Comparison of ENCODE assay signal across 22 cellular contexts in genomic region chr9:38394419-38394818, GRCh38. TPM values are rescaled to one million over a fixed set of nuclear protein-coding genes. Genes with fewer than 3 reads are reported as not detected.
A peak's percentile ranks its signal among the peaks of the same experiment; 100 is the strongest.
DNase-seq lines count a peak whose midpoint lies in the region; ATAC-seq and TF ChIP-seq lines count a peak whose summit lies in the region.
"Had no signal": no experiment of that assay in that cellular context is flagged by ENCODE, and none has a peak within 500 bp of the region (broad histone marks: within the 10 kb centered on the region; RNA-seq: fewer than 3 reads in every experiment).

No MANE protein-coding gene starts in this region.

- H3K4me3 Mint-ChIP-seq in activated naive CD4-positive, alpha-beta T cell treated with anti-CD3 and anti-CD28 coated beads, Interleukin-2, amount 50 U/mL, for 24 hours: peak overlapping the region; percentile 89
- no peak overlapping the region for H3K4me3 Mint-ChIP-seq in activated naive CD4-positive, alpha-beta T cell treated with anti-CD3 and anti-CD28 coated beads, Interleukin-2, amount 10 ng/mL, durations not matched to agents 7 days and 5 days
- H3K4me3 Mint-ChIP-seq in activated T-helper 2 cell treated with anti-CD3 and anti-CD28 coated beads, Interferon-gamma antibody, Interleukin-2, Interleukin-4, amounts not matched to agents 10 μg/mL and 5 μg/mL and 100 μg/mL, durations not matched to agents 14 hours and 24 hours and 36 hours (ENCODE audit: low read depth): peak overlapping the region; percentile 96
- H3K4me3 Mint-ChIP-seq in nephron: peak overlapping the region; percentile 71 to 93 (median 87)
- H3K4me3 Mint-ChIP-seq in H9: no peak overlapping the region

- H3K4me1 Mint-ChIP-seq in activated naive CD4-positive, alpha-beta T cell treated with anti-CD3 and anti-CD28 coated beads, Interleukin-2, amount 50 U/mL, for 24 hours: peaks cover 16% of the 10 kb centered on the region
- H3K4me1 Mint-ChIP-seq in activated naive CD4-positive, alpha-beta T cell treated with anti-CD3 and anti-CD28 coated beads, Interleukin-2, amount 10 ng/mL, durations not matched to agents 7 days and 5 days: peaks cover 15% of the 10 kb centered on the region
- H3K4me1 Mint-ChIP-seq in activated T-helper 2 cell treated with anti-CD3 and anti-CD28 coated beads, Interferon-gamma antibody, Interleukin-2, Interleukin-4, amounts not matched to agents 10 μg/mL and 5 μg/mL and 100 μg/mL, durations not matched to agents 14 hours and 24 hours and 36 hours (ENCODE audit: low read depth): peaks cover 16% of the 10 kb centered on the region
- H3K4me1 Mint-ChIP-seq in nephron: peaks cover 51% of the 10 kb centered on the region
- peaks cover 21 to 26% of the 10 kb centered on the region in 2 experiments for H3K4me1 Mint-ChIP-seq in H9

- H3K27me3 ChIP-seq in uterus: no peaks in the 10 kb centered on the region
- peaks cover under 1% of the 10 kb centered on the region; the same call in 1 of the 2 replicates for H3K27me3 ChIP-seq in H9 (ENCODE audit: insufficient read depth, low read length)
- H3K27me3 ChIP-seq: thyroid gland had no signal

- no peak overlapping the region for H3K9ac ChIP-seq in H9 (ENCODE audit: extremely low read depth, insufficient read length, low read length)

- H3T11ph ChIP-seq in H9 (ENCODE audit: low read length): no peak overlapping the region

- no peak overlapping the region for H4K91ac ChIP-seq in H9 (ENCODE audit: insufficient read length, low read depth, low read length)

- H3K9me3 Mint-ChIP-seq in activated naive CD4-positive, alpha-beta T cell treated with anti-CD3 and anti-CD28 coated beads, Interleukin-2, amount 50 U/mL, for 24 hours: no peaks in the 10 kb centered on the region
- no peaks in the 10 kb centered on the region for H3K9me3 Mint-ChIP-seq in activated naive CD4-positive, alpha-beta T cell treated with anti-CD3 and anti-CD28 coated beads, Interleukin-2, amount 10 ng/mL, durations not matched to agents 7 days and 5 days
- H3K9me3 Mint-ChIP-seq in activated T-helper 2 cell treated with anti-CD3 and anti-CD28 coated beads, Interferon-gamma antibody, Interleukin-2, Interleukin-4, amounts not matched to agents 10 μg/mL and 5 μg/mL and 100 μg/mL, durations not matched to agents 14 hours and 24 hours and 36 hours: no peaks in the 10 kb centered on the region
- H3K9me3 Mint-ChIP-seq in nephron: no peaks in the 10 kb centered on the region
- no peaks in the 10 kb centered on the region; a peak in 1 of 5 replicates for H3K9me3 Mint-ChIP-seq in H9
- H3K9me3 Mint-ChIP-seq: CD4-positive, alpha-beta T cell; IgD-negative memory B cell; memory B cell had no signal

- H3K23me2 ChIP-seq in H9 (ENCODE audit: insufficient read length, low read depth, low read length, poor library complexity, severe bottlenecking): peaks cover 10% of the 10 kb centered on the region

- no peak overlapping the region for H2BK12ac ChIP-seq in H9 (ENCODE audit: insufficient read length, low read depth, low read length)

- no peaks in the 10 kb centered on the region for H4K20me1 ChIP-seq in H9 (ENCODE audit: control insufficient read depth, insufficient read depth, insufficient read length)

- no peak overlapping the region for H3K4me2 ChIP-seq in H9 (ENCODE audit: insufficient read depth, insufficient read length, low read length)

- H4K5ac ChIP-seq in H9 (ENCODE audit: insufficient read length, low read depth, low read length): no peak overlapping the region

- ATAC-seq in HG03460 (IDR thresholded peaks at IDR 0.05; ENCODE audit: unreplicated experiment) (no peak), GM19455 (IDR thresholded peaks at IDR 0.05; ENCODE audit: unreplicated experiment) (no peak)
- ATAC-seq: activated CD4-positive, alpha-beta T cell treated with anti-CD3 and anti-CD28 coated beads for 36 hours; naive thymus-derived CD8-positive, alpha-beta T cell had no signal

- peaks cover 13% of the 10 kb centered on the region for H3K36me3 Mint-ChIP-seq in activated naive CD4-positive, alpha-beta T cell treated with anti-CD3 and anti-CD28 coated beads, Interleukin-2, amount 50 U/mL, for 24 hours
- H3K36me3 Mint-ChIP-seq in activated naive CD4-positive, alpha-beta T cell treated with anti-CD3 and anti-CD28 coated beads, Interleukin-2, amount 10 ng/mL, durations not matched to agents 7 days and 5 days: peaks cover 21% of the 10 kb centered on the region
- peaks cover 34% of the 10 kb centered on the region for H3K36me3 Mint-ChIP-seq in activated T-helper 2 cell treated with anti-CD3 and anti-CD28 coated beads, Interferon-gamma antibody, Interleukin-2, Interleukin-4, amounts not matched to agents 10 μg/mL and 5 μg/mL and 100 μg/mL, durations not matched to agents 14 hours and 24 hours and 36 hours (ENCODE audit: low read depth)
- H3K36me3 Mint-ChIP-seq in nephron (ENCODE audit: low read depth) (peaks cover 42% of the 10 kb centered on the region), H9 (ENCODE audit: insufficient read depth in 1 of 3, low read depth in 3 of 3) (peaks cover 40 to 50% (median 46%) of the 10 kb centered on the region in 3 experiments; a peak in 6 of 7 replicates)

- no peak overlapping the region for H3K56ac ChIP-seq in H9 (ENCODE audit: insufficient read length, low read depth, low read length)

- WGBS in H9 (ENCODE audit: extremely low coverage, insufficient read length, low lambda C conversion rate): no CpG with 5 or more reads among the region's 9 CpGs

- H4K8ac ChIP-seq in H9 (replicated peaks; ENCODE audit: insufficient read length, low read depth, low read length): no peak overlapping the region

- no peaks in the 10 kb centered on the region for H3K27me3 Mint-ChIP-seq in activated naive CD4-positive, alpha-beta T cell treated with anti-CD3 and anti-CD28 coated beads, Interleukin-2, amount 50 U/mL, for 24 hours
- peaks cover 31% of the 10 kb centered on the region for H3K27me3 Mint-ChIP-seq in activated naive CD4-positive, alpha-beta T cell treated with anti-CD3 and anti-CD28 coated beads, Interleukin-2, amount 10 ng/mL, durations not matched to agents 7 days and 5 days
- peaks cover 19% of the 10 kb centered on the region for H3K27me3 Mint-ChIP-seq in activated T-helper 2 cell treated with anti-CD3 and anti-CD28 coated beads, Interferon-gamma antibody, Interleukin-2, Interleukin-4, amounts not matched to agents 10 μg/mL and 5 μg/mL and 100 μg/mL, durations not matched to agents 14 hours and 24 hours and 36 hours (ENCODE audit: low read depth)
- H3K27me3 Mint-ChIP-seq in nephron (ENCODE audit: low read depth): peaks cover 5% of the 10 kb centered on the region
- peaks cover 20% of the 10 kb centered on the region for H3K27me3 Mint-ChIP-seq in H9 (ENCODE audit: low read depth)
- H3K27me3 Mint-ChIP-seq: CD4-positive, alpha-beta T cell; memory B cell had no signal

- H3K79me1 ChIP-seq in H9 (ENCODE audit: insufficient read depth, low read depth, low read length, poor library complexity, severe bottlenecking): no peaks in the 10 kb centered on the region

- H2BK5ac ChIP-seq in H9 (ENCODE audit: insufficient read length, low read length): no peak overlapping the region

- no peak overlapping the region for H2AK5ac ChIP-seq in H9 (ENCODE audit: insufficient read length, low read length)

- H3K79me2 ChIP-seq in H9 (ENCODE audit: insufficient read depth, low read length): peaks cover 13% of the 10 kb centered on the region; the same call in 1 of the 2 replicates

- H3K36me3 ChIP-seq in uterus: no peaks in the 10 kb centered on the region

- no peak overlapping the region for H3K4ac ChIP-seq in H9 (ENCODE audit: low read depth, low read length)

- H2BK15ac ChIP-seq in H9 (ENCODE audit: low read depth, low read length): no peak overlapping the region

- H2BK20ac ChIP-seq in H9 (ENCODE audit: low read depth, low read length, poor library complexity, severe bottlenecking): no peak overlapping the region

- no peak for TF ChIP-seq POLR2A in uterus (IDR thresholded peaks at IDR 0.05)

- H3K4me1 ChIP-seq in uterus: peaks cover 0 to 13% of the 10 kb centered on the region in 2 donors
- peaks cover 3% of the 10 kb centered on the region; the same call in 1 of the 2 replicates for H3K4me1 ChIP-seq in H9 (ENCODE audit: insufficient read depth, low read length)

- no peak overlapping the region for H3K4me3 ChIP-seq in uterus
- H3K4me3 ChIP-seq: thyroid gland had no signal

- no peak overlapping the region for H3K14ac ChIP-seq in H9 (ENCODE audit: insufficient read depth, low read length)

- no peak overlapping the region for H3K18ac ChIP-seq in H9 (ENCODE audit: insufficient read length, low read depth, low read length)

- intact Hi-C loops in activated T-helper 2 cell treated with anti-CD3 and anti-CD28 coated beads, Interferon-gamma antibody, Interleukin-2, Interleukin-4, amounts not matched to agents 10 μg/mL and 5 μg/mL and 100 μg/mL, durations not matched to agents 14 hours and 24 hours and 36 hours (cut with micrococcal nuclease): loop anchor here (5.0 to 10.0 kb wide), 2 partner anchors 330 to 492 kb away; partner anchors contain the start of genes SHB and SLC25A51
- intact Hi-C loops in uterus (cut with DNase I; ENCODE audit: low total_unique reads): no loop called here

- H3K27ac Mint-ChIP-seq in activated naive CD4-positive, alpha-beta T cell treated with anti-CD3 and anti-CD28 coated beads, Interleukin-2, amount 50 U/mL, for 24 hours: no peak overlapping the region
- H3K27ac Mint-ChIP-seq in activated naive CD4-positive, alpha-beta T cell treated with anti-CD3 and anti-CD28 coated beads, Interleukin-2, amount 10 ng/mL, durations not matched to agents 7 days and 5 days: no peak overlapping the region
- H3K27ac Mint-ChIP-seq in activated T-helper 2 cell treated with anti-CD3 and anti-CD28 coated beads, Interferon-gamma antibody, Interleukin-2, Interleukin-4, amounts not matched to agents 10 μg/mL and 5 μg/mL and 100 μg/mL, durations not matched to agents 14 hours and 24 hours and 36 hours: no peak overlapping the region
- H3K27ac Mint-ChIP-seq in nephron (no peak overlapping the region), H9 (no peak overlapping the region)

- CTCF ChIA-PET in activated naive CD4-positive, alpha-beta T cell treated with anti-CD3 and anti-CD28 coated beads, Interleukin-2, amount 10 ng/mL, durations not matched to agents 7 days and 5 days (lab: Charles Lee): interaction anchor here (1.5 kb wide), 1 partner anchor 481 kb away, joined by 5 read pairs; no protein-coding TSS in a partner anchor

- H3K27ac ChIP-seq in uterus: peak overlapping the region; percentile 90 to 96
- H3K27ac ChIP-seq in H9 (ENCODE audit: insufficient read length, low read depth, low read length): no peak overlapping the region
- H3K27ac ChIP-seq: thyroid gland had no signal

- DNase-seq in activated naive CD4-positive, alpha-beta T cell treated with anti-CD3 and anti-CD28 coated beads, Interleukin-2, amount 10 ng/mL, durations not matched to agents 7 days and 5 days: no peak
- DNase-seq in activated T-helper 2 cell treated with anti-CD3 and anti-CD28 coated beads, Interferon-gamma antibody, Interleukin-2, Interleukin-4, amounts not matched to agents 10 μg/mL and 5 μg/mL and 100 μg/mL, durations not matched to agents 14 hours and 24 hours and 36 hours (ENCODE audit: low spot score): no peak
- DNase-seq in uterus (no peak), H9 (no peak)
- DNase-seq: ACHN; activated CD4-positive, alpha-beta T cell treated with anti-CD3 and anti-CD28 coated beads for 36 hours; activated gamma-delta T cell; CD4-positive, alpha-beta T cell; GOT3; hypothalamus; kidney; naive thymus-derived CD8-positive, alpha-beta T cell; NCI-H1930; SHP77; thyroid gland had no signal

- H2BK120ac ChIP-seq in H9 (ENCODE audit: low read depth, low read length, poor library complexity, severe bottlenecking): no peak overlapping the region

- H3K23ac ChIP-seq in H9 (ENCODE audit: insufficient read length, low read depth, low read length): no peak overlapping the region

- H3K9me3 ChIP-seq in uterus (no peaks in the 10 kb centered on the region), H9 (ENCODE audit: control insufficient read depth, low read depth, low read length) (no peaks in the 10 kb centered on the region)
- H3K9me3 ChIP-seq: thyroid gland had no signal

- no peak overlapping the region for H2AFZ ChIP-seq in H9 (ENCODE audit: low read length)

- TF ChIP-seq CTCF in nephron (IDR thresholded peaks at IDR 0.05; ENCODE audit: unreplicated experiment in 3 of 3) (no peak), uterus (IDR thresholded peaks at IDR 0.05) (no peak), H9 (conservative IDR thresholded peaks at IDR 0.05) (no peak)

RNA-seq across cellular contexts. Expression of gene ALDH1B1, which starts 1.9 kb away (rescaled TPM):
- 37.7 and 39.3 TPM in 2 replicates for total RNA-seq in activated T-helper 2 cell treated with anti-CD3 and anti-CD28 coated beads, Interferon-gamma antibody, Interleukin-2, Interleukin-4, amounts not matched to agents 10 μg/mL and 5 μg/mL and 100 μg/mL, durations not matched to agents 14 hours and 24 hours and 36 hours
- total RNA-seq in uterus: 10 to 100 TPM; 22.1 to 58.5 (median 28.0) TPM
- 49.6 and 51.5 TPM in 2 replicates for total RNA-seq in H9 (2021)

RNA-seq across cellular contexts. Expression of gene IGFBPL1, which starts 29.8 kb away (rescaled TPM):
- 0.16 TPM in 1 of 2 replicates, not detected in the other for total RNA-seq in activated T-helper 2 cell treated with anti-CD3 and anti-CD28 coated beads, Interferon-gamma antibody, Interleukin-2, Interleukin-4, amounts not matched to agents 10 μg/mL and 5 μg/mL and 100 μg/mL, durations not matched to agents 14 hours and 24 hours and 36 hours
- 1 to 10 TPM in 1 of 4 donors, under 1 TPM in 1, not detected in 2; 0.55 to 1.3 TPM for total RNA-seq in uterus
- 37.7 and 37.9 TPM in 2 replicates for total RNA-seq in H9 (2021)
- total RNA-seq: CD4-positive, alpha-beta T cell; fibroblast of villous mesenchyme; naive thymus-derived CD8-positive, alpha-beta T cell had no signal

Comparison
In these comparisons a context has a peak if more than half of its experiments do, and no peak if none do; other contexts are left out.
1. H3K4me3 Mint-ChIP-seq: peak in activated naive CD4-positive, alpha-beta T cell treated with anti-CD3 and anti-CD28 coated beads, Interleukin-2, amount 50 U/mL, for 24 hours (single experiment), activated T-helper 2 cell treated with anti-CD3 and anti-CD28 coated beads, Interferon-gamma antibody, Interleukin-2, Interleukin-4, amounts not matched to agents 10 μg/mL and 5 μg/mL and 100 μg/mL, durations not matched to agents 14 hours and 24 hours and 36 hours (single experiment) and nephron (3 of 3); none in activated naive CD4-positive, alpha-beta T cell treated with anti-CD3 and anti-CD28 coated beads, Interleukin-2, amount 10 ng/mL, durations not matched to agents 7 days and 5 days (single experiment) and H9 (0 of 2).
2. RNA of gene IGFBPL1, which starts 29.8 kb away (total RNA-seq): 37.7 to 37.9 TPM in H9; 0.55 to 1.3 TPM in uterus and 0.16 TPM in activated T-helper 2 cell treated with anti-CD3 and anti-CD28 coated beads, Interferon-gamma antibody, Interleukin-2, Interleukin-4, amounts not matched to agents 10 μg/mL and 5 μg/mL and 100 μg/mL, durations not matched to agents 14 hours and 24 hours and 36 hours; every median in the first group is over 10 times any median in the second.